In the genomic region with DNA sequence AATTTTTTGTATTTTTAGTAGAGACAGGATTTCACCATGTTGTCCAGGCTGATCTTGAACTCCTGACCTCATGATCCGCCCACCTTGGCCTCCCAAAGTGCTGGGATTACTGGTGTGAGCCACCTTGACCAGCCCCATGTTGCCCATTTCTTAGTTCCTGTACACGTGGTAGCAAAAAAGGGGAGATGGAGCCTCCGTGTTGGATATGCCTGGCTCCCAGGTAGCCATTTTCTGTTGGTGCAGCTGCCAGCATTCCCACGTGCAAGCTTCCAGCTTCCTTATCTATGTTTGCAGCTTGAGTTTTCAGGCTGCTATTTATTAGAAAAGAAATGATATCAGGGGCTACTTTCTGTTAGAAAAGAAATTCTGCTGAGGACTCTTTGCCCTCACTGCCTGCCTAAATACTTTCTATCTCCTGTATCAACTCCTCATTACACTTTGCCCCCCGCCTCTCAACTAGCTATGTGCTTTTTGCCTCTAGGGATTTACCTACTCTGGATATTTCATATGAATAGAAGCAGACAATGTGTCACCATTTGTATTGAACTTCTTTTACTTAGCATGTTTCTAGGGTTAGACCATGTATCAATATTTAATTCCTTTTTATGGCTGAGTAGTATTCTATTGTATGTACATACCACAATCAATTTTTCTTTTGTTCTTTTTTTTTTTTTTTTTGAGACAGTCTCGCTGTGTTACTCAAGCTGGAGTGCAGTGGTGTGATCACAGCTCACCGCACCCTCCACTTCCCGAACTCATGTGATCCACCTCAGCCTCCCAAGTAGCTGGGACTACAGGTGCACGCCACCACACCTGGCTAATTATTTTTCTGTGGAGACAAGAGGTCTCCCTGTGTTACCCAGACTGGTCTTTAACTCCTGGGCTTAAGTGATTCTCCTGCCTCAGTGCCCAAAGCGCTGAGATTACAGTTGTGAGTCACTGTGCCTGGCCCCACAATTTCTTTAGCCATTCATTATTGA, we compare ENCODE assay signal across 25 cellular contexts. TPM values are rescaled to one million over a fixed set of nuclear protein-coding genes. Genes with fewer than 3 reads are reported as not detected.
DNase-seq lines count a peak whose midpoint lies in the region; ATAC-seq, FAIRE-seq and TF ChIP-seq lines count a peak whose summit lies in the region.
"Had no signal": no experiment of that assay in that cellular context is flagged by ENCODE, and none has a peak within 500 bp of the region (broad histone marks: within the 10 kb centered on the region; RNA-seq: fewer than 3 reads in every experiment).

No MANE protein-coding gene starts in this region.

- in situ Hi-C loops in K562 (cut with MboI) (no loop called here), KBM-7 (cut with MboI; ENCODE audit: low pct_unique_long_range_greater_than_20kb, low sequenced_read_pairs) (no loop called here)

- TF ChIP-seq EP300 in K562 (IDR thresholded peaks at IDR 0.05; ENCODE audit: low read length), result peak; percentile 59

- BruUV-seq in K562 (replicated peaks; lab: Mats Ljungman, UMichigan), result no TSS peak

- H3K4me1 ChIP-seq in HEK293 (ENCODE audit: control insufficient read depth, insufficient read depth, low read length) (no peaks in the 10 kb centered on the region), K562 (replicated peaks in 1 of 2; ENCODE audit: control insufficient read depth in 2 of 2, insufficient read depth in 2 of 2, low read length in 2 of 2) (peaks cover 25 to 38% of the 10 kb centered on the region in 2 experiments; a peak in 4 of 5 replicates), osteoblast (ENCODE audit: insufficient read depth, low read length) (peaks cover 13% of the 10 kb centered on the region)

- peak; percentile 57 for FAIRE-seq in K562 (lab: Jason Lieb, UNC)
- FAIRE-seq: GM12892, H1 had no signal

- H3K9me1 ChIP-seq in K562 (ENCODE audit: control insufficient read depth, insufficient read depth, low read length), result no peaks in the 10 kb centered on the region

- H3K27me3 ChIP-seq in K562 (ENCODE audit: control insufficient read depth in 2 of 2, insufficient read depth in 2 of 2, low read length in 2 of 2) (no peaks in the 10 kb centered on the region), osteoblast (ENCODE audit: insufficient read depth, low read length) (no peaks in the 10 kb centered on the region)
- H3K27me3 ChIP-seq: Peyer's patch had no signal

- ATAC-seq in K562 (no peak), HG02678 (IDR thresholded peaks at IDR 0.05; ENCODE audit: unreplicated experiment) (no peak), HG03460 (IDR thresholded peaks at IDR 0.05; ENCODE audit: unreplicated experiment) (no peak)

- no peaks in the 10 kb centered on the region for H3K9me3 ChIP-seq in HEK293 (ENCODE audit: control insufficient read depth, insufficient read depth, low read depth, low read length)
- H3K9me3 ChIP-seq in K562 (replicated peaks; ENCODE audit: control insufficient read depth, insufficient read depth, low read depth, low read length), result peaks cover 13% of the 10 kb centered on the region
- H3K9me3 ChIP-seq in osteoblast (ENCODE audit: low read depth, low read length), result no peaks in the 10 kb centered on the region

- H3K79me2 ChIP-seq in K562 (ENCODE audit: control insufficient read depth, insufficient read depth, low read length), result peaks cover 7% of the 10 kb centered on the region; the same call in 2 of the 3 replicates
- H3K79me2 ChIP-seq in osteoblast (ENCODE audit: insufficient read depth, low read length), result no peaks in the 10 kb centered on the region

- 50% methylated on average over 9 of the region's 10 CpGs for WGBS in K562 (ENCODE audit: insufficient coverage, low coverage, missing lambda C conversion rate)

- TF ChIP-seq CTCF in HEK293 (tag by site-specific recombination; IDR thresholded peaks at IDR 0.05) (no peak), K562 (IDR thresholded peaks at IDR 0.05 in 2 of 3, conservative IDR thresholded peaks at IDR 0.05 in 1 of 3; ENCODE audit: insufficient read depth in 2 of 3, low read depth in 1 of 3, low read length in 3 of 3) (no peak), osteoblast (IDR thresholded peaks at IDR 0.05; ENCODE audit: extremely low read depth, low read depth, low read length) (no peak)

- intact Hi-C loops in K562 (cut with micrococcal nuclease), result no loop called here

- H3K36me3 ChIP-seq in HEK293 (ENCODE audit: control insufficient read depth in 2 of 2, insufficient read depth in 1 of 2, low read length in 2 of 2), result peaks cover 0 to 6% of the 10 kb centered on the region in 2 experiments; a peak in 1 of 3 replicates
- peaks cover 8% of the 10 kb centered on the region; the same call in 1 of the 3 replicates for H3K36me3 ChIP-seq in K562 (ENCODE audit: control insufficient read depth, insufficient read depth, low read length)
- H3K36me3 ChIP-seq in osteoblast (ENCODE audit: insufficient read depth, low read length), result no peaks in the 10 kb centered on the region
- H3K36me3 ChIP-seq: Peyer's patch had no signal

- H4K20me1 ChIP-seq in K562 (replicated peaks; ENCODE audit: control insufficient read depth, insufficient read depth, low read length), result peaks cover 7% of the 10 kb centered on the region; the same call in 1 of the 2 replicates
- H4K20me1 ChIP-seq in osteoblast (ENCODE audit: insufficient read depth, low read length), result no peaks in the 10 kb centered on the region

- TF ChIP-seq RAD21 in K562 (CRISPR knock-in tag; conservative IDR thresholded peaks at IDR 0.05 in 1 of 2, IDR thresholded peaks at IDR 0.05 in 1 of 2), result no peak

- POLR2A ChIA-PET in HEK293 (lab: Yijun Ruan, JAX), result interaction anchor here (0.6 kb wide), 1 partner anchor 31 kb away, joined by 4 read pairs; no protein-coding TSS in a partner anchor
- POLR2A ChIA-PET in K562 (lab: Yijun Ruan, JAX), result interaction anchor here (0.6 to 1.3 kb wide), 3 partner anchors 14 to 482 kb away, joined by 3 to 4 read pairs (median 3); no protein-coding TSS in a partner anchor

- no peak for TF ChIP-seq POLR2A in K562 (conservative IDR thresholded peaks at IDR 0.05)

- H2AFZ ChIP-seq in K562 (ENCODE audit: low read depth, low read length) (peak overlapping the region; percentile 77), osteoblast (ENCODE audit: low read length) (no peak overlapping the region)

- CTCF ChIA-PET in HEK293 (lab: Yijun Ruan, JAX) (interaction anchor here (0.5 to 6.9 kb wide), 5 partner anchors 15 to 1310 kb away, joined by 3 to 80 read pairs (median 6); no protein-coding TSS in a partner anchor), K562 (lab: Yijun Ruan, JAX; ENCODE audit: low intra/inter-chr PET ratio) (no interaction called here)

- H3K4me3 ChIP-seq in HEK293 (ENCODE audit: low read depth, low read length), result no peak overlapping the region
- H3K4me3 ChIP-seq in K562, result no peak overlapping the region
- H3K4me3 ChIP-seq in osteoblast (ENCODE audit: insufficient read depth, low read length), result no peak overlapping the region
- H3K4me3 ChIP-seq: Peyer's patch had no signal

- H3K4me2 ChIP-seq in K562 (ENCODE audit: insufficient read depth, low read length), result peak overlapping the region; percentile 28; the same call in 1 of the 2 replicates
- H3K4me2 ChIP-seq in osteoblast (ENCODE audit: insufficient read depth, low read length), result no peak overlapping the region
- H3K4me2 ChIP-seq: KMS-11 had no signal

- peak; percentile 74 for DNase-seq in OCI-M1 (lab: John Stamatoyannopoulos, UW)
- peak in 1 of 4 experiments; percentile 71 for DNase-seq in K562 (ENCODE audit: extremely low read depth in 1 of 4, low spot score in 3 of 4)
- DNase-seq in osteoblast (ENCODE audit: insufficient read length, low spot score, missing footprints), result peak; percentile 53
- no peak for DNase-seq in stimulated activated CD8-positive, alpha-beta memory T cell treated with anti-CD3 and anti-CD28 coated beads, Interleukin-4, amount 100 ng/mL, for 48 hours
- DNase-seq in KBM-7, result no peak
- DNase-seq: C1 segment of cervical spinal cord, DMS153, DND-41, HCEC 1CT, NCI-H1092, NCI-H1417 treated with DMSO at 0.1 percent for 48 hours, NCI-H1694 treated with DMSO at 0.1 percent for 48 hours, NCI-H2081, NCI-H2227 treated with DMSO at 0.1 percent for 48 hours, NCI-H69, Peyer's patch, SHP77 treated with DMSO at 0.1 percent for 48 hours had no signal

- H3K27ac ChIP-seq in HEK293 (ENCODE audit: extremely low read depth, low read depth, low read length), result no peak overlapping the region
- peak overlapping the region; percentile 48 for H3K27ac ChIP-seq in K562 (ENCODE audit: extremely low read depth, low read depth, low read length)
- H3K27ac ChIP-seq in osteoblast (ENCODE audit: low read depth, low read length), result no peak overlapping the region
- H3K27ac ChIP-seq: KMS-11, Peyer's patch had no signal

- H3K9ac ChIP-seq in K562 (ENCODE audit: insufficient read depth in 1 of 2, low read depth in 2 of 2, low read length in 2 of 2), result peak overlapping the region in 1 of 2 experiments; percentile 12; a peak in 1 of 4 replicates
- H3K9ac ChIP-seq: KMS-11 had no signal

RNA-seq across cellular contexts. Expression of a gene that starts 3.3 kb away (rescaled TPM):
- 12.5 and 36.8 TPM in 2 replicates for total RNA-seq in K562 (2011; cell fraction: chromatin; rRNA removed; ENCODE audit: low replicate concordance)
- total RNA-seq in K562 (2011; cell fraction: nucleolus; rRNA removed), result 63.2 and 77.4 TPM in 2 replicates
- total RNA-seq in K562 (2011; cell fraction: nucleoplasm; rRNA removed), result 32.4 and 49.3 TPM in 2 replicates
- total RNA-seq in K562 (2014; rRNA removed) (28.1 and 34.4 TPM in 2 replicates), K562 (2014; rRNA removed; fragmentation: Illumina TruSeq; extraction: Trizol) (7.4 and 8.0 TPM in 2 replicates), K562 (2015; rRNA removed; fragmentation: Illumina TruSeq; extraction: Trizol) (22.7 and 23.5 TPM in 2 replicates), K562 (2021) (25.5 and 28.2 TPM in 2 replicates), osteoblast (39.2 and 43.1 TPM in 2 replicates)
- polyA plus RNA-seq in K562 (2011; rRNA removed) (26.1 and 27.9 TPM in 2 replicates), K562 (2014; fragmentation: Illumina TruSeq; extraction: Trizol) (9.6 and 18.6 TPM in 2 replicates), K562 (2014; fragmentation: Nextera tagmentation; extraction: Ambion mirVana) (1 to 10 TPM in 1 of 2 experiments, under 1 TPM in 1; 0.86 to 5.9 TPM), K562 (2014; rRNA removed) (29.3 and 30.2 TPM in 2 replicates)
- polyA plus RNA-seq in K562 (2011; cell fraction: cytosol; rRNA removed), result 33.2 and 47.1 TPM in 2 replicates
- polyA plus RNA-seq in K562 (2011; cell fraction: nucleus; rRNA removed), result 10.9 and 12.8 TPM in 2 replicates
- polyA plus RNA-seq in K562 (2012), result 28.9 and 42.7 TPM in 2 replicates
- 11.8 and 20.7 TPM in 2 replicates for polyA minus RNA-seq in K562 (2011; rRNA and poly(A)+ RNA removed)
- polyA minus RNA-seq in K562 (2011; cell fraction: cytosol; rRNA and poly(A)+ RNA removed), result 14.7 and 14.8 TPM in 2 replicates
- 4.3 and 6.6 TPM in 2 replicates for polyA minus RNA-seq in K562 (2011; cell fraction: nucleus; rRNA and poly(A)+ RNA removed)

RNA-seq across cellular contexts. Expression of a gene that starts 8.9 kb away (rescaled TPM):
- total RNA-seq in K562 (2011; cell fraction: chromatin; rRNA removed; ENCODE audit: low replicate concordance), result 0.83 TPM in 1 of 2 replicates, not detected in the other
- total RNA-seq in K562 (2011; cell fraction: nucleolus; rRNA removed), result 0.50 TPM in 1 of 2 replicates, not detected in the other
- total RNA-seq in K562 (2011; cell fraction: nucleoplasm; rRNA removed), result not detected in 2 replicates
- total RNA-seq in K562 (2014; rRNA removed), result 0.16 TPM in 1 of 2 replicates, not detected in the other
- total RNA-seq in K562 (2014; rRNA removed; fragmentation: Illumina TruSeq; extraction: Trizol), result not detected in 2 replicates
- not detected in 2 replicates for total RNA-seq in K562 (2015; rRNA removed; fragmentation: Illumina TruSeq; extraction: Trizol)
- total RNA-seq in K562 (2021), result 0.18 and 0.29 TPM in 2 replicates
- 0.14 and 0.31 TPM in 2 replicates for polyA plus RNA-seq in K562 (2011; rRNA removed)
- 0.19 and 0.22 TPM in 2 replicates for polyA plus RNA-seq in K562 (2011; cell fraction: cytosol; rRNA removed)
- 0.10 and 0.34 TPM in 2 replicates for polyA plus RNA-seq in K562 (2011; cell fraction: nucleus; rRNA removed)
- polyA plus RNA-seq in K562 (2012), result 0.27 and 0.40 TPM in 2 replicates
- not detected in 2 replicates for polyA plus RNA-seq in K562 (2014; fragmentation: Illumina TruSeq; extraction: Trizol)
- polyA plus RNA-seq in K562 (2014; fragmentation: Nextera tagmentation; extraction: Ambion mirVana), result not detected
- polyA plus RNA-seq in K562 (2014; rRNA removed), result 0.53 TPM in 1 of 2 replicates, not detected in the other
- not detected in 2 replicates for polyA minus RNA-seq in K562 (2011; rRNA and poly(A)+ RNA removed)
- not detected in 2 replicates for polyA minus RNA-seq in K562 (2011; cell fraction: cytosol; rRNA and poly(A)+ RNA removed)
- polyA minus RNA-seq in K562 (2011; cell fraction: nucleus; rRNA and poly(A)+ RNA removed), result 0.27 and 0.56 TPM in 2 replicates
- total RNA-seq in osteoblast, result under 0.01 and 0.29 TPM in 2 replicates
- total RNA-seq: A673, H1, HT1080 had no signal

RNA-seq across cellular contexts. Expression of a gene that starts 32.0 kb away (rescaled TPM):
- total RNA-seq in K562 (2011; cell fraction: chromatin; rRNA removed; ENCODE audit: low replicate concordance), result 50.4 and 92.7 TPM in 2 replicates
- 57.5 and 60.4 TPM in 2 replicates for total RNA-seq in K562 (2011; cell fraction: nucleolus; rRNA removed)
- total RNA-seq in K562 (2011; cell fraction: nucleoplasm; rRNA removed), result 52.4 and 52.6 TPM in 2 replicates
- total RNA-seq in K562 (2014; rRNA removed) (31.9 and 41.8 TPM in 2 replicates), K562 (2014; rRNA removed; fragmentation: Illumina TruSeq; extraction: Trizol) (14.1 and 18.6 TPM in 2 replicates), K562 (2015; rRNA removed; fragmentation: Illumina TruSeq; extraction: Trizol) (25.2 and 27.1 TPM in 2 replicates), K562 (2021) (86.0 and 86.3 TPM in 2 replicates), osteoblast (33.7 and 41.0 TPM in 2 replicates)
- polyA plus RNA-seq in K562 (2011; rRNA removed) (29.7 and 54.8 TPM in 2 replicates), K562 (2014; fragmentation: Illumina TruSeq; extraction: Trizol) (59.8 and 73.9 TPM in 2 replicates), K562 (2014; fragmentation: Nextera tagmentation; extraction: Ambion mirVana) (under 1 TPM; 0.36 to 0.65 TPM), K562 (2014; rRNA removed) (49.1 and 56.5 TPM in 2 replicates)
- polyA plus RNA-seq in K562 (2011; cell fraction: cytosol; rRNA removed), result 39.1 and 73.7 TPM in 2 replicates
- polyA plus RNA-seq in K562 (2011; cell fraction: nucleus; rRNA removed), result 61.7 and 77.2 TPM in 2 replicates
- polyA plus RNA-seq in K562 (2012), result 54.2 and 71.7 TPM in 2 replicates
- 20.6 and 23.7 TPM in 2 replicates for polyA minus RNA-seq in K562 (2011; rRNA and poly(A)+ RNA removed)
- polyA minus RNA-seq in K562 (2011; cell fraction: cytosol; rRNA and poly(A)+ RNA removed), result 32.6 and 45.6 TPM in 2 replicates
- polyA minus RNA-seq in K562 (2011; cell fraction: nucleus; rRNA and poly(A)+ RNA removed), result 13.1 and 18.4 TPM in 2 replicates

Comparison
In these comparisons a context has a peak if more than half of its experiments do, and no peak if none do; other contexts are left out.
1. DNase-seq: peak in OCI-M1 (single experiment) and osteoblast (single experiment); none in stimulated activated CD8-positive, alpha-beta memory T cell treated with anti-CD3 and anti-CD28 coated beads, Interleukin-4, amount 100 ng/mL, for 48 hours (single experiment) and KBM-7 (single experiment).